ENCODE assay signal across 29 cellular contexts in genomic region chr17:7820231-7820630, GRCh38. TPM values are rescaled to one million over a fixed set of nuclear protein-coding genes. Genes with fewer than 3 reads are reported as not detected.
"Had no signal": no experiment of that assay in that cellular context is flagged by ENCODE, and none has a peak within 500 bp of the region (broad histone marks: within the 10 kb centered on the region; RNA-seq: fewer than 3 reads in every experiment).

No MANE protein-coding gene starts in this region.

- H3K27ac Mint-ChIP-seq: activated CD4-positive, alpha-beta memory T cell treated with anti-CD3 and anti-CD28 coated beads for 36 hours; activated CD4-positive, alpha-beta T cell treated with anti-CD3 and anti-CD28 coated beads for 36 hours; activated naive CD8-positive, alpha-beta T cell treated with anti-CD3 and anti-CD28 coated beads for 36 hours; activated T-helper 1 cell treated with anti-CD3 and anti-CD28 coated beads, Interleukin-12 subunit alpha, Interleukin-12 subunit beta, Interleukin-2, Interleukin-4 antibody, amounts not matched to agents 30 ng/mL and 10 ng/mL and 1 ng/mL, durations not matched to agents 14 hours and 24 hours and 36 hours; brain had no signal

- H3K4me3 Mint-ChIP-seq: activated CD4-positive, alpha-beta memory T cell treated with anti-CD3 and anti-CD28 coated beads for 36 hours; activated CD4-positive, alpha-beta T cell treated with anti-CD3 and anti-CD28 coated beads for 36 hours; activated naive CD8-positive, alpha-beta T cell treated with anti-CD3 and anti-CD28 coated beads for 36 hours; activated T-cell treated with anti-CD3 and anti-CD28 coated beads, Interleukin-2, amount 50 U/mL, for 4 hours; activated T-helper 1 cell treated with anti-CD3 and anti-CD28 coated beads, Interleukin-12 subunit alpha, Interleukin-12 subunit beta, Interleukin-2, Interleukin-4 antibody, amounts not matched to agents 30 ng/mL and 10 ng/mL and 1 ng/mL, durations not matched to agents 14 hours and 24 hours and 36 hours; brain had no signal

- H3K36me3 Mint-ChIP-seq: activated CD4-positive, alpha-beta memory T cell treated with anti-CD3 and anti-CD28 coated beads for 36 hours; activated naive CD8-positive, alpha-beta T cell treated with anti-CD3 and anti-CD28 coated beads for 36 hours; brain had no signal

- H3K4me1 ChIP-seq: SJCRH30 had no signal

- H3K4me3 ChIP-seq: adrenal gland, SJCRH30, SK-N-MC had no signal

- H3K9me3 Mint-ChIP-seq: activated CD4-positive, alpha-beta memory T cell treated with anti-CD3 and anti-CD28 coated beads for 36 hours; activated naive CD8-positive, alpha-beta T cell treated with anti-CD3 and anti-CD28 coated beads for 36 hours; activated T-cell treated with anti-CD3 and anti-CD28 coated beads, Interleukin-2, amount 50 U/mL, for 4 hours; activated T-helper 1 cell treated with anti-CD3 and anti-CD28 coated beads, Interleukin-12 subunit alpha, Interleukin-12 subunit beta, Interleukin-2, Interleukin-4 antibody, amounts not matched to agents 30 ng/mL and 10 ng/mL and 1 ng/mL, durations not matched to agents 14 hours and 24 hours and 36 hours had no signal

- FAIRE-seq: TTC549 had no signal

- H3K4me2 ChIP-seq: KMS-11 had no signal

- H3K4me1 Mint-ChIP-seq: activated naive CD8-positive, alpha-beta T cell treated with anti-CD3 and anti-CD28 coated beads for 36 hours had no signal

- H3K27me3 ChIP-seq: adrenal gland, SJCRH30 had no signal

- ATAC-seq: activated CD4-positive, alpha-beta T cell treated with anti-CD3 and anti-CD28 coated beads for 36 hours; activated T-cell treated with anti-CD3 and anti-CD28 coated beads, Interleukin-2, amount 50 U/mL, for 4 hours; Panc1 had no signal

- H3K27ac ChIP-seq: adrenal gland, KMS-11, SJCRH30, SK-N-MC had no signal

- H3K9me3 ChIP-seq: adrenal gland, SJCRH30 had no signal

- DNase-seq: activated CD4-positive, alpha-beta memory T cell treated with anti-CD3 and anti-CD28 coated beads for 36 hours; activated CD4-positive, alpha-beta T cell treated with anti-CD3 and anti-CD28 coated beads for 36 hours; activated CD4-positive, alpha-beta T cell treated with anti-CD3 and anti-CD28 coated beads, Interleukin-2, amount 50 U/mL, for 1 hour; activated CD8-positive, alpha-beta memory T cell treated with anti-CD3 and anti-CD28 coated beads, Interleukin-2, amount 50 U/mL, for 4 hours; activated effector memory CD4-positive, alpha-beta T cell treated with anti-CD3 and anti-CD28 coated beads, Interleukin-2, amount 50 U/mL, for 16 hours; activated naive CD4-positive, alpha-beta T cell; activated naive CD4-positive, alpha-beta T cell treated with anti-CD3 and anti-CD28 coated beads, Interleukin-2, amount 50 U/mL, for 16 hours; activated naive CD8-positive, alpha-beta T cell treated with anti-CD3 and anti-CD28 coated beads for 36 hours; activated T-cell treated with anti-CD3 and anti-CD28 coated beads for 4 hours; activated T-cell treated with anti-CD3 and anti-CD28 coated beads, Interleukin-2, amount 50 U/mL, for 4 hours; adrenal gland; central memory CD4-positive, alpha-beta T cell; MM.1S; MV-4-11; NCI-H1092; NCI-H1436 treated with DMSO at 0.1 percent for 48 hours; NCI-H1694 treated with DMSO at 0.1 percent for 48 hours; NCI-H2029; NCI-H345; NCI-H524 treated with DMSO at 0.1 percent for 48 hours; SHP77; SJCRH30 had no signal

- H3K9ac ChIP-seq: KMS-11 had no signal

- H3K36me3 ChIP-seq: adrenal gland, SJCRH30 had no signal

- H3K27me3 Mint-ChIP-seq: activated CD4-positive, alpha-beta memory T cell treated with anti-CD3 and anti-CD28 coated beads for 36 hours; activated CD4-positive, alpha-beta T cell treated with anti-CD3 and anti-CD28 coated beads for 36 hours; activated naive CD8-positive, alpha-beta T cell treated with anti-CD3 and anti-CD28 coated beads for 36 hours had no signal

RNA-seq across cellular contexts. Expression of gene TMEM88, which starts 34.6 kb away (rescaled TPM):
- total RNA-seq: RPMI7951 had no signal
